Comparison of ENCODE assay signal across 1 cellular context in genomic region chr16:88491001-88491559, GRCh38.
TF ChIP-seq lines count a peak whose summit lies in the region.

No MANE protein-coding gene starts in this region.

TF ChIP-seq in SK-N-SH, 30 proteins besides CTCF, POLR2A, EP300 and RAD21 (continued from another document):
- TF ChIP-seq USF1 (IDR thresholded peaks at IDR 0.05; ENCODE audit: borderline replicate concordance, low read depth) (no peak), RFX5 (IDR thresholded peaks at IDR 0.05; ENCODE audit: low read length) (no peak), FOSL2 (IDR thresholded peaks at IDR 0.05; ENCODE audit: borderline replicate concordance, low read depth) (no peak), RCOR1 (IDR thresholded peaks at IDR 0.05; ENCODE audit: low read length) (no peak), USF2 (IDR thresholded peaks at IDR 0.05; ENCODE audit: borderline replicate concordance, low read depth, low read length) (no peak), TCF12 (IDR thresholded peaks at IDR 0.05) (no peak), GATA2 (CRISPR knock-in tag; IDR thresholded peaks at IDR 0.05) (no peak)
